In genomic region chr1:209432443-209432825, GRCh38 we compare ENCODE assay signal across 35 cellular contexts.
DNase-seq lines count a peak whose midpoint lies in the region; ATAC-seq, FAIRE-seq and TF ChIP-seq lines count a peak whose summit lies in the region.
"Had no signal": no experiment of that assay in that cellular context is flagged by ENCODE, and none has a peak within 500 bp of the region (broad histone marks: within the 10 kb centered on the region; RNA-seq: fewer than 3 reads in every experiment).

No MANE protein-coding gene starts in this region.

- no peak for ATAC-seq in upper lobe of left lung (ENCODE audit: low FRiP score in 2 of 2)
- ATAC-seq: activated naive CD8-positive, alpha-beta T cell treated with anti-CD3 and anti-CD28 coated beads, Interleukin-2, amount 50 U/mL, for 24 hours; activated T-cell treated with anti-CD3 and anti-CD28 coated beads, Interleukin-2, amount 50 U/mL, for 4 hours; CD8-positive, alpha-beta T cell; gastroesophageal sphincter; GM12878; HCT116; left colon; pancreas; Right ventricle myocardium inferior had no signal

- H2BK120ac ChIP-seq in mesendoderm (ENCODE audit: low read depth, low read length) = no peak overlapping the region

- no peak overlapping the region for H2BK5ac ChIP-seq in mesendoderm (ENCODE audit: low read length)

- H3K79me1 ChIP-seq in mesendoderm (ENCODE audit: low read length) = peaks cover 6% of the 10 kb centered on the region

- H3K36me3 ChIP-seq in HUES64 (ENCODE audit: insufficient read depth, low read length) (peaks cover 18% of the 10 kb centered on the region), mammary epithelial cell (ENCODE audit: insufficient read depth, low read length) (peaks cover 26% of the 10 kb centered on the region), mesendoderm (ENCODE audit: control insufficient read depth, insufficient read depth, low read length) (no peaks in the 10 kb centered on the region), thyroid gland (no peaks in the 10 kb centered on the region), upper lobe of left lung (no peaks in the 10 kb centered on the region)
- H3K36me3 ChIP-seq: BE2C, gastroesophageal sphincter, pancreas, right atrium auricular region, uterus had no signal

- no peaks in the 10 kb centered on the region for H3K9me3 ChIP-seq in HUES64 (ENCODE audit: insufficient read depth, low read depth, low read length)
- no peaks in the 10 kb centered on the region for H3K9me3 ChIP-seq in mammary epithelial cell (replicated peaks; ENCODE audit: insufficient read depth, low read length)
- H3K9me3 ChIP-seq in thyroid gland = no peaks in the 10 kb centered on the region
- no peaks in the 10 kb centered on the region for H3K9me3 ChIP-seq in upper lobe of left lung
- H3K9me3 ChIP-seq: BE2C, gastroesophageal sphincter, pancreas, right atrium auricular region, SK-N-SH, uterus had no signal

- no TSS peak for BruUV-seq in mammary epithelial cell (replicated peaks; lab: Mats Ljungman, UMichigan)

- H3K18ac ChIP-seq in mesendoderm (ENCODE audit: low read length) = no peak overlapping the region

- CTCF ChIA-PET in mammary epithelial cell (lab: Charles Lee; ENCODE audit: low non-redundant PET) = no interaction called here

- peaks cover 80% of the 10 kb centered on the region for H3K4me1 ChIP-seq in HUES64 (ENCODE audit: insufficient read depth, low read length)
- peaks cover 63% of the 10 kb centered on the region for H3K4me1 ChIP-seq in mammary epithelial cell (ENCODE audit: insufficient read depth, low read length)
- peaks cover 38% of the 10 kb centered on the region for H3K4me1 ChIP-seq in mesendoderm (ENCODE audit: control insufficient read depth, low read depth, low read length)
- peaks cover 28 to 38% of the 10 kb centered on the region in 2 donors for H3K4me1 ChIP-seq in thyroid gland
- no peaks in the 10 kb centered on the region for H3K4me1 ChIP-seq in upper lobe of left lung
- H3K4me1 ChIP-seq: gastroesophageal sphincter, pancreas, right atrium auricular region had no signal

- no peak overlapping the region for H2AK5ac ChIP-seq in mesendoderm (ENCODE audit: low read length)

- TF ChIP-seq CTCF in mammary epithelial cell (conservative IDR thresholded peaks at IDR 0.05 in 1 of 2, IDR thresholded peaks at IDR 0.05 in 1 of 2; ENCODE audit: extremely low read depth in 1 of 2, insufficient read depth in 1 of 2, low read depth in 1 of 2, low read length in 2 of 2) (no peak), thyroid gland (IDR thresholded peaks at IDR 0.05) (no peak), upper lobe of left lung (IDR thresholded peaks at IDR 0.05) (no peak)

- no peak overlapping the region for H4K8ac ChIP-seq in mesendoderm (ENCODE audit: low read depth, low read length)

- H3K4me2 ChIP-seq in mammary epithelial cell (ENCODE audit: insufficient read depth, low read depth, low read length) (peak overlapping the region; percentile 91), mesendoderm (ENCODE audit: low read length) (no peak overlapping the region)
- H3K4me2 ChIP-seq: SK-N-SH had no signal

- no peak overlapping the region for H2BK15ac ChIP-seq in mesendoderm (replicated peaks; ENCODE audit: low read depth)

- dilution Hi-C loops in mammary epithelial cell (cut with HindIII; ENCODE audit: low sequenced_read_pairs) = no loop called here

- H3K56ac ChIP-seq in mesendoderm (ENCODE audit: low read length) = peak overlapping the region; percentile 8

- FAIRE-seq in RCC 7860 (lab: Jason Lieb, UNC) = no peak
- FAIRE-seq: GM12878, pancreas had no signal

- peak overlapping the region; percentile 21 for H3K4ac ChIP-seq in mesendoderm (ENCODE audit: low read depth, low read length)

- no peak overlapping the region for H4K5ac ChIP-seq in mesendoderm (ENCODE audit: low read length)

- H3K23ac ChIP-seq in mesendoderm (ENCODE audit: low read length) = no peak overlapping the region

- in situ Hi-C loops in mammary epithelial cell (cut with MboI; ENCODE audit: low sequenced_read_pairs in 2 of 2) = loop anchor here (5.0 to 10.0 kb wide), 5 partner anchors 50 to 778 kb away; no protein-coding TSS in a partner anchor

- no peak overlapping the region for H2AFZ ChIP-seq in mammary epithelial cell (ENCODE audit: low read depth, low read length)
- H2AFZ ChIP-seq: hepatocyte had no signal

- no peak for DNase-seq in mammary epithelial cell
- no peak for DNase-seq in mesendoderm
- DNase-seq in thyroid gland = no peak
- no peak for DNase-seq in GOT3 (lab: John Stamatoyannopoulos, UW)
- no peak for DNase-seq in RCC 7860 (ENCODE audit: low spot score)
- no peak for DNase-seq in upper lobe of left lung
- DNase-seq in putamen (ENCODE audit: low spot score) = no peak
- DNase-seq: ACHN; activated CD4-positive, alpha-beta T cell treated with anti-CD3 and anti-CD28 coated beads, Interleukin-2, amount 50 U/mL, for 1 hour; activated CD4-positive, CD25-positive, alpha-beta regulatory T cell; activated naive CD4-positive, alpha-beta T cell; activated naive CD8-positive, alpha-beta T cell treated with anti-CD3 and anti-CD28 coated beads, Interleukin-2, amount 50 U/mL, for 24 hours; activated T-cell treated with anti-CD3 and anti-CD28 coated beads, Interleukin-2, amount 50 U/mL, for 4 hours; BE2C; CD8-positive, alpha-beta T cell; central memory CD4-positive, alpha-beta T cell; DMS 273 treated with DMSO at 0.1 percent for 48 hours; EL; left colon; NCI-H1694; NCI-H2171; NCI-H510A; nephron progenitor cell; pancreas; SK-N-SH; stimulated activated CD4-positive, alpha-beta T cell treated with anti-CD3 and anti-CD28 coated beads, Interleukin-1b, Interleukin-23, amount 100 ng/mL, for 48 hours; stimulated activated naive CD4-positive, alpha-beta T cell treated with Interleukin-2 at 50 U/mL for 16 hours; uterus had no signal

- H3K27ac ChIP-seq in HUES64 (ENCODE audit: low read depth, low read length) (peak overlapping the region; percentile 93; the same call in 1 of the 2 replicates), mammary epithelial cell (ENCODE audit: insufficient read depth, low read depth, low read length) (peak overlapping the region; percentile 99), mesendoderm (ENCODE audit: low read depth, low read length) (peak overlapping the region; percentile 67), thyroid gland (peak overlapping the region; percentile 54 to 67 (median 64)), upper lobe of left lung (no peak overlapping the region)
- H3K27ac ChIP-seq: gastroesophageal sphincter, pancreas, right atrium auricular region, uterus had no signal

- H4K20me1 ChIP-seq in mammary epithelial cell (ENCODE audit: insufficient read depth, low read length) = no peaks in the 10 kb centered on the region

- intact Hi-C loops in mammary epithelial cell (cut with micrococcal nuclease) = loop anchor here (5.0 to 10.0 kb wide), 2 partner anchors 388 to 625 kb away; no protein-coding TSS in a partner anchor
- intact Hi-C loops in thyroid gland (cut with DNase I) = loop anchor here (10.0 kb wide), 1 partner anchor 228 kb away; no protein-coding TSS in a partner anchor

- no peak overlapping the region for H3K9ac ChIP-seq in HUES64 (ENCODE audit: low read depth, low read length)
- H3K9ac ChIP-seq in mammary epithelial cell (ENCODE audit: insufficient read depth, low read length) = peak overlapping the region; percentile 100
- no peak overlapping the region for H3K9ac ChIP-seq in mesendoderm (ENCODE audit: low read length)
- H3K9ac ChIP-seq: SK-N-SH had no signal

- 76% methylated on average over 4 of the region's 4 CpGs for WGBS in HUES64
- 0% methylated on average over 4 of the region's 4 CpGs for WGBS in mammary epithelial cell (ENCODE audit: low coverage, missing lambda C conversion rate)
- WGBS in mesendoderm (ENCODE audit: extremely low coverage, insufficient coverage, low lambda C conversion rate) = no CpG with 5 or more reads among the region's 4 CpGs
- 69 to 72% methylated on average over 4 of the region's 4 CpGs for WGBS in thyroid gland, 2 donors
- 77 to 79% methylated on average over 4 of the region's 4 CpGs for WGBS in upper lobe of left lung, 2 donors

- H3K4me3 ChIP-seq in HUES64 (ENCODE audit: low read length) (no peak overlapping the region), mammary epithelial cell (replicated peaks in 1 of 3; ENCODE audit: insufficient read depth in 1 of 3, low read depth in 2 of 3, low read length in 3 of 3) (peak overlapping the region; percentile 52 to 98 (median 94)), mesendoderm (ENCODE audit: low read length) (no peak overlapping the region), thyroid gland (replicated peaks in 1 of 3) (no peak overlapping the region), upper lobe of left lung (no peak overlapping the region)
- H3K4me3 ChIP-seq: gastroesophageal sphincter, GM12878, hepatocyte, pancreas, right atrium auricular region, uterus had no signal

- peaks cover 44% of the 10 kb centered on the region for H3K79me2 ChIP-seq in mammary epithelial cell (ENCODE audit: insufficient read depth, low read length)
- H3K79me2 ChIP-seq in mesendoderm (ENCODE audit: control insufficient read depth, insufficient read depth, low read length) = peaks cover 10% of the 10 kb centered on the region
- H3K79me2 ChIP-seq: hepatocyte had no signal

- TF ChIP-seq EP300 in upper lobe of left lung (IDR thresholded peaks at IDR 0.05) = no peak

- H3K27me3 ChIP-seq in HUES64 (ENCODE audit: insufficient read depth, low read length) (no peaks in the 10 kb centered on the region), mammary epithelial cell (ENCODE audit: insufficient read depth, low read length) (no peaks in the 10 kb centered on the region), mesendoderm (ENCODE audit: insufficient read depth, low read length, poor library complexity) (no peaks in the 10 kb centered on the region), thyroid gland (no peaks in the 10 kb centered on the region), upper lobe of left lung (no peaks in the 10 kb centered on the region)
- H3K27me3 ChIP-seq: BE2C, hepatocyte, pancreas, right atrium auricular region, uterus had no signal

- TF ChIP-seq POLR2A in thyroid gland (IDR thresholded peaks at IDR 0.05) (no peak), upper lobe of left lung (IDR thresholded peaks at IDR 0.05) (no peak)

Comparison
In these comparisons a context has a peak if more than half of its experiments do, and no peak if none do; other contexts are left out.
1. H3K27ac ChIP-seq: peak in HUES64 (single experiment), mammary epithelial cell (single experiment), mesendoderm (single experiment) and thyroid gland (3 of 3); none in upper lobe of left lung (0 of 4).
2. H3K4me3 ChIP-seq: peak in mammary epithelial cell (3 of 3); none in HUES64 (single experiment), mesendoderm (single experiment), thyroid gland (0 of 3) and upper lobe of left lung (0 of 4).